ENCODE assay signal across 3 cellular contexts in the genomic region with DNA sequence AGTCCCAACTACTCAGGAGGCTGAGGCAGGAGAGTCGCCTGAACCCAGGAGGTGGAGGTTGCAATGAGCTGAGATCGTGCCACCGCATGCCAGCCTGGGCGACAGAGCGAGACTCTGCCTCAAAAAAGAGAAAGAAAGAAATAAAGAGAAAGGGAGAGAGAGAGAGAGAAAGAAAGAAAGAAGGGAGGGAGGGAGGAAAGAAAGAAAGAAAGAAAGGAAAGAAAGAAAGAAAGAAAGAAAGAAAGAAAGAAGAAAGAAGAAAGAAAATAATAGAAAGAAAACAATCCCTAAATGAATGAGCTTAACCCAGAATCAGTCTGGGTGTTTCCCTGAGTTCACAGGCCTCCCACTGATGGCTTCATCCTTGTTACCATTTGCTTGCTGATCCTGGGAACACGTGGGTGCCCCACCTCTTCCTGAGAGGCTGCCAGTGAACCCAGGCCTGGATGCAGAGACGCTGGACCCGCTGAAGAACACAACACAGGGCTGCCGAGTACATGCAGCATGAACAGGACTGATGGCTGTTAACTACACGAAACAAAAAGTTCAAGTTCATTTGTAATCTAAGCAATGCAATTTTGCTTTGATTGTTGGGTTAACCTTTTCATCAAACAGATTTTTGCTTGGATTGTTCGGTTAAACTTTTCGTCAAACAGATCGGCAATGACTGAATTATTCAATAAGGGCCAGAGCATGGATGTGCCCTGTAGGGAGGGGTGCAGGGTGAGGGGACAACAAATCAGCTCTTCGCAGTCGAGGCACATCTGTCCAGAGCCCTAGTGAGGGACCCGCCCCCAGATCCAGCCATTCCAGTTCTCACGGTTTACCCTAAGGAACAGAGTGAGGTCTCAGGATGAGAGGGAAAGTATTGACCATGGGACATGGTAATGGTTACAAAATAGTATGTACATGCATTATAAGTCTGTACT.
A peak's percentile ranks its signal among the peaks of the same experiment; 100 is the strongest.
TF ChIP-seq lines count a peak whose summit lies in the region.

No MANE protein-coding gene starts in this region.

TF ChIP-seq in SK-N-SH treated with all-trans-retinoic acid at 6 μM for 48 hours, 23 proteins besides CTCF, POLR2A, EP300 and RAD21 (continues in another document):
- TF ChIP-seq ZFP30 (CRISPR knock-in tag; IDR thresholded peaks at IDR 0.05) (no peak), ZNF70 (CRISPR knock-in tag; IDR thresholded peaks at IDR 0.05) (no peak), ESRRG (CRISPR knock-in tag; IDR thresholded peaks at IDR 0.05) (no peak), ZFP3 (CRISPR knock-in tag; IDR thresholded peaks at IDR 0.05) (no peak), TOX (CRISPR knock-in tag; IDR thresholded peaks at IDR 0.05; ENCODE audit: borderline replicate concordance) (no peak)
- TF ChIP-seq, protein P1, sequence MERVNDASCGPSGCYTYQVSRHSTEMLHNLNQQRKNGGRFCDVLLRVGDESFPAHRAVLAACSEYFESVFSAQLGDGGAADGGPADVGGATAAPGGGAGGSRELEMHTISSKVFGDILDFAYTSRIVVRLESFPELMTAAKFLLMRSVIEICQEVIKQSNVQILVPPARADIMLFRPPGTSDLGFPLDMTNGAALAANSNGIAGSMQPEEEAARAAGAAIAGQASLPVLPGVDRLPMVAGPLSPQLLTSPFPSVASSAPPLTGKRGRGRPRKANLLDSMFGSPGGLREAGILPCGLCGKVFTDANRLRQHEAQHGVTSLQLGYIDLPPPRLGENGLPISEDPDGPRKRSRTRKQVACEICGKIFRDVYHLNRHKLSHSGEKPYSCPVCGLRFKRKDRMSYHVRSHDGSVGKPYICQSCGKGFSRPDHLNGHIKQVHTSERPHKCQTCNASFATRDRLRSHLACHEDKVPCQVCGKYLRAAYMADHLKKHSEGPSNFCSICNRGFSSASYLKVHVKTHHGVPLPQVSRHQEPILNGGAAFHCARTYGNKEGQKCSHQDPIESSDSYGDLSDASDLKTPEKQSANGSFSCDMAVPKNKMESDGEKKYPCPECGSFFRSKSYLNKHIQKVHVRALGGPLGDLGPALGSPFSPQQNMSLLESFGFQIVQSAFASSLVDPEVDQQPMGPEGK (CRISPR knock-in tag; IDR thresholded peaks at IDR 0.05; ENCODE audit: borderline replicate concordance): no peak
- TF ChIP-seq, protein P2, sequence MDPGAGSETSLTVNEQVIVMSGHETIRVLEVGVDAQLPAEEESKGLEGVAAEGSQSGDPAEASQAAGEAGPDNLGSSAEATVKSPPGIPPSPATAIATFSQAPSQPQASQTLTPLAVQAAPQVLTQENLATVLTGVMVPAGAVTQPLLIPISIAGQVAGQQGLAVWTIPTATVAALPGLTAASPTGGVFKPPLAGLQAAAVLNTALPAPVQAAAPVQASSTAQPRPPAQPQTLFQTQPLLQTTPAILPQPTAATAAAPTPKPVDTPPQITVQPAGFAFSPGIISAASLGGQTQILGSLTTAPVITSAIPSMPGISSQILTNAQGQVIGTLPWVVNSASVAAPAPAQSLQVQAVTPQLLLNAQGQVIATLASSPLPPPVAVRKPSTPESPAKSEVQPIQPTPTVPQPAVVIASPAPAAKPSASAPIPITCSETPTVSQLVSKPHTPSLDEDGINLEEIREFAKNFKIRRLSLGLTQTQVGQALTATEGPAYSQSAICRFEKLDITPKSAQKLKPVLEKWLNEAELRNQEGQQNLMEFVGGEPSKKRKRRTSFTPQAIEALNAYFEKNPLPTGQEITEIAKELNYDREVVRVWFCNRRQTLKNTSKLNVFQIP (CRISPR knock-in tag; IDR thresholded peaks at IDR 0.05; ENCODE audit: borderline replicate concordance, low read depth): no peak
- TF ChIP-seq, protein P3, sequence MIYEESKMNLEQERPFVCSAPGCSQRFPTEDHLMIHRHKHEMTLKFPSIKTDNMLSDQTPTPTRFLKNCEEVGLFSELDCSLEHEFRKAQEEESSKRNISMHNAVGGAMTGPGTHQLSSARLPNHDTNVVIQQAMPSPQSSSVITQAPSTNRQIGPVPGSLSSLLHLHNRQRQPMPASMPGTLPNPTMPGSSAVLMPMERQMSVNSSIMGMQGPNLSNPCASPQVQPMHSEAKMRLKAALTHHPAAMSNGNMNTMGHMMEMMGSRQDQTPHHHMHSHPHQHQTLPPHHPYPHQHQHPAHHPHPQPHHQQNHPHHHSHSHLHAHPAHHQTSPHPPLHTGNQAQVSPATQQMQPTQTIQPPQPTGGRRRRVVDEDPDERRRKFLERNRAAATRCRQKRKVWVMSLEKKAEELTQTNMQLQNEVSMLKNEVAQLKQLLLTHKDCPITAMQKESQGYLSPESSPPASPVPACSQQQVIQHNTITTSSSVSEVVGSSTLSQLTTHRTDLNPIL (CRISPR knock-in tag; IDR thresholded peaks at IDR 0.05; ENCODE audit: low read depth): no peak

TF ChIP-seq in SK-N-SH, 30 proteins besides CTCF, POLR2A, EP300 and RAD21:
- TF ChIP-seq FOXJ3 (CRISPR knock-in tag; IDR thresholded peaks at IDR 0.05): no peak
- no peak for TF ChIP-seq RCOR1 (IDR thresholded peaks at IDR 0.05; ENCODE audit: low read length)
- TF ChIP-seq MXI1 (IDR thresholded peaks at IDR 0.05; ENCODE audit: low read depth, low read length): no peak
- TF ChIP-seq GATA2 (CRISPR knock-in tag; IDR thresholded peaks at IDR 0.05): no peak
- TF ChIP-seq, protein P4, sequence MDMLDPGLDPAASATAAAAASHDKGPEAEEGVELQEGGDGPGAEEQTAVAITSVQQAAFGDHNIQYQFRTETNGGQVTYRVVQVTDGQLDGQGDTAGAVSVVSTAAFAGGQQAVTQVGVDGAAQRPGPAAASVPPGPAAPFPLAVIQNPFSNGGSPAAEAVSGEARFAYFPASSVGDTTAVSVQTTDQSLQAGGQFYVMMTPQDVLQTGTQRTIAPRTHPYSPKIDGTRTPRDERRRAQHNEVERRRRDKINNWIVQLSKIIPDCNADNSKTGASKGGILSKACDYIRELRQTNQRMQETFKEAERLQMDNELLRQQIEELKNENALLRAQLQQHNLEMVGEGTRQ (IDR thresholded peaks at IDR 0.05; ENCODE audit: borderline replicate concordance, low read depth, low read length): no peak
- no peak for TF ChIP-seq YY1 (IDR thresholded peaks at IDR 0.05; ENCODE audit: low read depth)
- no peak for TF ChIP-seq TEAD4 (IDR thresholded peaks at IDR 0.05; ENCODE audit: borderline replicate concordance, insufficient read depth)
- TF ChIP-seq, protein P5, sequence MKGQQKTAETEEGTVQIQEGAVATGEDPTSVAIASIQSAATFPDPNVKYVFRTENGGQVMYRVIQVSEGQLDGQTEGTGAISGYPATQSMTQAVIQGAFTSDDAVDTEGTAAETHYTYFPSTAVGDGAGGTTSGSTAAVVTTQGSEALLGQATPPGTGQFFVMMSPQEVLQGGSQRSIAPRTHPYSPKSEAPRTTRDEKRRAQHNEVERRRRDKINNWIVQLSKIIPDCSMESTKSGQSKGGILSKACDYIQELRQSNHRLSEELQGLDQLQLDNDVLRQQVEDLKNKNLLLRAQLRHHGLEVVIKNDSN (IDR thresholded peaks at IDR 0.05; ENCODE audit: borderline replicate concordance, low read depth): no peak
- TF ChIP-seq FOSL2 (IDR thresholded peaks at IDR 0.05; ENCODE audit: borderline replicate concordance, low read depth): no peak
- no peak for TF ChIP-seq RXRA (IDR thresholded peaks at IDR 0.05; ENCODE audit: borderline replicate concordance, low read depth)
- TF ChIP-seq TCF12 (IDR thresholded peaks at IDR 0.05): no peak
- TF ChIP-seq SMC3 (IDR thresholded peaks at IDR 0.05; ENCODE audit: low read depth, low read length): no peak
- TF ChIP-seq, protein P6, sequence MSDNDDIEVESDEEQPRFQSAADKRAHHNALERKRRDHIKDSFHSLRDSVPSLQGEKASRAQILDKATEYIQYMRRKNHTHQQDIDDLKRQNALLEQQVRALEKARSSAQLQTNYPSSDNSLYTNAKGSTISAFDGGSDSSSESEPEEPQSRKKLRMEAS (IDR thresholded peaks at IDR 0.05; ENCODE audit: low read depth): no peak
- no peak for TF ChIP-seq ELF1 (IDR thresholded peaks at IDR 0.05)
- no peak for TF ChIP-seq NRF1 (IDR thresholded peaks at IDR 0.05; ENCODE audit: low read depth, low read length)
- no peak for TF ChIP-seq RFX5 (IDR thresholded peaks at IDR 0.05; ENCODE audit: low read length)
- TF ChIP-seq SIN3A (IDR thresholded peaks at IDR 0.05; ENCODE audit: borderline replicate concordance, low read depth, low read length): no peak
- TF ChIP-seq, protein P7, sequence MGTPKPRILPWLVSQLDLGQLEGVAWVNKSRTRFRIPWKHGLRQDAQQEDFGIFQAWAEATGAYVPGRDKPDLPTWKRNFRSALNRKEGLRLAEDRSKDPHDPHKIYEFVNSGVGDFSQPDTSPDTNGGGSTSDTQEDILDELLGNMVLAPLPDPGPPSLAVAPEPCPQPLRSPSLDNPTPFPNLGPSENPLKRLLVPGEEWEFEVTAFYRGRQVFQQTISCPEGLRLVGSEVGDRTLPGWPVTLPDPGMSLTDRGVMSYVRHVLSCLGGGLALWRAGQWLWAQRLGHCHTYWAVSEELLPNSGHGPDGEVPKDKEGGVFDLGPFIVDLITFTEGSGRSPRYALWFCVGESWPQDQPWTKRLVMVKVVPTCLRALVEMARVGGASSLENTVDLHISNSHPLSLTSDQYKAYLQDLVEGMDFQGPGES (IDR thresholded peaks at IDR 0.05; ENCODE audit: low read depth, low read length): no peak
- TF ChIP-seq CHD2 (IDR thresholded peaks at IDR 0.05; ENCODE audit: low read length, partially characterized antibody): no peak
- TF ChIP-seq NFIC (IDR thresholded peaks at IDR 0.05; ENCODE audit: borderline replicate concordance): no peak

TF ChIP-seq in GM12878, 131 proteins besides CTCF, POLR2A, EP300 and RAD21:
- TF ChIP-seq, protein P8, sequence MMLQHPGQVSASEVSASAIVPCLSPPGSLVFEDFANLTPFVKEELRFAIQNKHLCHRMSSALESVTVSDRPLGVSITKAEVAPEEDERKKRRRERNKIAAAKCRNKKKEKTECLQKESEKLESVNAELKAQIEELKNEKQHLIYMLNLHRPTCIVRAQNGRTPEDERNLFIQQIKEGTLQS (IDR thresholded peaks at IDR 0.05; ENCODE audit: borderline replicate concordance, extremely low read depth, low read depth, low read length): no peak
- TF ChIP-seq ZNF274 (IDR thresholded peaks at IDR 0.05; ENCODE audit: insufficient read depth, insufficient read length) (no peak), WRNIP1 (IDR thresholded peaks at IDR 0.05; ENCODE audit: borderline replicate concordance, low read depth, low read length) (no peak), ZNF622 (IDR thresholded peaks at IDR 0.05) (no peak), NR2C2 (IDR thresholded peaks at IDR 0.05; ENCODE audit: borderline replicate concordance, control insufficient read depth, insufficient read length, low read depth) (no peak), LARP7 (IDR thresholded peaks at IDR 0.05) (no peak), CBFB (IDR thresholded peaks at IDR 0.05; ENCODE audit: low read depth) (no peak), MXI1 (IDR thresholded peaks at IDR 0.05; ENCODE audit: low read depth, low read length) (no peak), RB1 (IDR thresholded peaks at IDR 0.05; ENCODE audit: borderline replicate concordance) (no peak), HDAC2 (IDR thresholded peaks at IDR 0.05) (no peak), ZNF384 (IDR thresholded peaks at IDR 0.05; ENCODE audit: borderline replicate concordance, low read depth, low read length) (no peak), TBL1XR1 (IDR thresholded peaks at IDR 0.05; ENCODE audit: low read depth, low read length) (no peak), ESRRA (IDR thresholded peaks at IDR 0.05; ENCODE audit: low read length) (no peak), RCOR1 (conservative IDR thresholded peaks at IDR 0.05; ENCODE audit: low read depth, low read length) (no peak), EGR1 (IDR thresholded peaks at IDR 0.05; ENCODE audit: borderline replicate concordance in 1 of 2, low read depth in 2 of 2, low read length in 2 of 2) (0 out of 3 replicates have a peak, but pooled peaks of 1 of the 2 experiments have one; percentile 2), HDGF (IDR thresholded peaks at IDR 0.05) (no peak), TARDBP (IDR thresholded peaks at IDR 0.05; ENCODE audit: borderline replicate concordance) (no peak), STAT1 (conservative IDR thresholded peaks at IDR 0.05) (no peak), SREBF2 (IDR thresholded peaks at IDR 0.05; ENCODE audit: low read length) (no peak), ZBED1 (IDR thresholded peaks at IDR 0.05; ENCODE audit: borderline replicate concordance) (no peak), PAX8 (IDR thresholded peaks at IDR 0.05) (no peak), SPI1 (IDR thresholded peaks at IDR 0.05; ENCODE audit: borderline replicate concordance, insufficient read depth, low read depth, low read length) (no peak), MTA3 (IDR thresholded peaks at IDR 0.05; ENCODE audit: borderline replicate concordance, low read length) (0 out of 2 replicates have a peak, but pooled peaks have one; percentile 24)
- TF ChIP-seq, protein P9, sequence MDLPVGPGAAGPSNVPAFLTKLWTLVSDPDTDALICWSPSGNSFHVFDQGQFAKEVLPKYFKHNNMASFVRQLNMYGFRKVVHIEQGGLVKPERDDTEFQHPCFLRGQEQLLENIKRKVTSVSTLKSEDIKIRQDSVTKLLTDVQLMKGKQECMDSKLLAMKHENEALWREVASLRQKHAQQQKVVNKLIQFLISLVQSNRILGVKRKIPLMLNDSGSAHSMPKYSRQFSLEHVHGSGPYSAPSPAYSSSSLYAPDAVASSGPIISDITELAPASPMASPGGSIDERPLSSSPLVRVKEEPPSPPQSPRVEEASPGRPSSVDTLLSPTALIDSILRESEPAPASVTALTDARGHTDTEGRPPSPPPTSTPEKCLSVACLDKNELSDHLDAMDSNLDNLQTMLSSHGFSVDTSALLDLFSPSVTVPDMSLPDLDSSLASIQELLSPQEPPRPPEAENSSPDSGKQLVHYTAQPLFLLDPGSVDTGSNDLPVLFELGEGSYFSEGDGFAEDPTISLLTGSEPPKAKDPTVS (IDR thresholded peaks at IDR 0.05; ENCODE audit: low read depth, low read length): no peak
- TF ChIP-seq, protein P10, sequence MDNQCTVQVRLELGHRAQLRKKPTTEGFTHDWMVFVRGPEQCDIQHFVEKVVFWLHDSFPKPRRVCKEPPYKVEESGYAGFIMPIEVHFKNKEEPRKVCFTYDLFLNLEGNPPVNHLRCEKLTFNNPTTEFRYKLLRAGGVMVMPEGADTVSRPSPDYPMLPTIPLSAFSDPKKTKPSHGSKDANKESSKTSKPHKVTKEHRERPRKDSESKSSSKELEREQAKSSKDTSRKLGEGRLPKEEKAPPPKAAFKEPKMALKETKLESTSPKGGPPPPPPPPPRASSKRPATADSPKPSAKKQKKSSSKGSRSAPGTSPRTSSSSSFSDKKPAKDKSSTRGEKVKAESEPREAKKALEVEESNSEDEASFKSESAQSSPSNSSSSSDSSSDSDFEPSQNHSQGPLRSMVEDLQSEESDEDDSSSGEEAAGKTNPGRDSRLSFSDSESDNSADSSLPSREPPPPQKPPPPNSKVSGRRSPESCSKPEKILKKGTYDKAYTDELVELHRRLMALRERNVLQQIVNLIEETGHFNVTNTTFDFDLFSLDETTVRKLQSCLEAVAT (IDR thresholded peaks at IDR 0.05): peak; percentile 94
- TF ChIP-seq, protein P11, sequence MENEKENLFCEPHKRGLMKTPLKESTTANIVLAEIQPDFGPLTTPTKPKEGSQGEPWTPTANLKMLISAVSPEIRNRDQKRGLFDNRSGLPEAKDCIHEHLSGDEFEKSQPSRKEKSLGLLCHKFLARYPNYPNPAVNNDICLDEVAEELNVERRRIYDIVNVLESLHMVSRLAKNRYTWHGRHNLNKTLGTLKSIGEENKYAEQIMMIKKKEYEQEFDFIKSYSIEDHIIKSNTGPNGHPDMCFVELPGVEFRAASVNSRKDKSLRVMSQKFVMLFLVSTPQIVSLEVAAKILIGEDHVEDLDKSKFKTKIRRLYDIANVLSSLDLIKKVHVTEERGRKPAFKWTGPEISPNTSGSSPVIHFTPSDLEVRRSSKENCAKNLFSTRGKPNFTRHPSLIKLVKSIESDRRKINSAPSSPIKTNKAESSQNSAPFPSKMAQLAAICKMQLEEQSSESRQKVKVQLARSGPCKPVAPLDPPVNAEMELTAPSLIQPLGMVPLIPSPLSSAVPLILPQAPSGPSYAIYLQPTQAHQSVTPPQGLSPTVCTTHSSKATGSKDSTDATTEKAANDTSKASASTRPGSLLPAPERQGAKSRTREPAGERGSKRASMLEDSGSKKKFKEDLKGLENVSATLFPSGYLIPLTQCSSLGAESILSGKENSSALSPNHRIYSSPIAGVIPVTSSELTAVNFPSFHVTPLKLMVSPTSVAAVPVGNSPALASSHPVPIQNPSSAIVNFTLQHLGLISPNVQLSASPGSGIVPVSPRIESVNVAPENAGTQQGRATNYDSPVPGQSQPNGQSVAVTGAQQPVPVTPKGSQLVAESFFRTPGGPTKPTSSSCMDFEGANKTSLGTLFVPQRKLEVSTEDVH (IDR thresholded peaks at IDR 0.05; ENCODE audit: low read depth, partially characterized antibody): no peak
